Comparison of ENCODE assay signal across 8 cellular contexts in the genomic region with DNA sequence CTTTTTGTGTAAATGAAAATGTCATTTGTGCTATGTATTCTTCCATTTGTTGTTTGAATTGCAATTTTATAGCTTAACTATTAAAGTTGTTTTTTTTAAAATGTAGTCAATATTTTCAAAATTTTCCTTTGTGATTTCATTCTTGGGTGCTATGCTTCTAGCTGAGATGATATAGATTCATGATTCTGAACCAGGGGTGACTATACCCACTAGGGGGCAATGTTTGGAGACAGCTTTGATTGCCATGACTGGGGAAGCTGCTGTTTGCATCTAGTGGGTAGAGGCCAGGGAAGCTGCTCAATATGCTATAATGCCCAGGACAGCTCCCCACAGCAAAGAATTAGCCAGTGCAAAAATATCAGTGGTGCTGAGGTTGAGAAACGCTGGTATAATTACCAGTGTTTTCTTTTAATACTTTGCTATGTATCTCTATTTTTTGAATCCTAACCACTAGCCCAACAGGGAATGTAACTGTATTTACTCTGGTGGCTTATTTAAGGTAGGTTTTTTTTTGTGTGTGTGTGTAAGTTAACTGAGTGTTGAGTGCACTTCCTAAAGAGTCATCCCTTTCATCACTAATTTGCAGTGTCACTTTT.
DNase-seq lines count a peak whose midpoint lies in the region; ATAC-seq, FAIRE-seq and TF ChIP-seq lines count a peak whose summit lies in the region.

No MANE protein-coding gene starts in this region.

- H3K27ac ChIP-seq in heart right ventricle (no peak overlapping the region), smooth muscle cell (ENCODE audit: low read depth) (no peak overlapping the region)

- no peaks in the 10 kb centered on the region for H3K79me2 ChIP-seq in smooth muscle cell (ENCODE audit: low read depth)

- H3K9me3 ChIP-seq in heart right ventricle (peaks cover 0 to 5% (median 0%) of the 10 kb centered on the region in 11 donors), smooth muscle cell (replicated peaks; ENCODE audit: low read depth) (no peaks in the 10 kb centered on the region)

- H3K4me1 ChIP-seq in heart right ventricle (peaks cover 0 to 8% (median 0%) of the 10 kb centered on the region in 9 donors), smooth muscle cell (ENCODE audit: low read depth) (no peaks in the 10 kb centered on the region)

- no peak overlapping the region for H3K27ac Mint-ChIP-seq in activated T-helper 17 cell treated with anti-CD3 and anti-CD28 coated beads, Interleukin-2, amount 50 U/mL, for 72 hours

- DNase-seq in CD1c-positive myeloid dendritic cell (ENCODE audit: extremely low spot score) (peak; percentile 61), NCI-H226 (peak; percentile 17), heart right ventricle (peak in 1 of 2 donors; percentile 53), smooth muscle cell (lab: John Stamatoyannopoulos, UW; ENCODE audit: unreplicated experiment) (no peak), GM12892 (ENCODE audit: insufficient read length) (no peak)

- no peaks in the 10 kb centered on the region for H3K9me3 Mint-ChIP-seq in activated T-helper 17 cell treated with anti-CD3 and anti-CD28 coated beads, Interleukin-2, amount 50 U/mL, for 72 hours

- intact Hi-C loops in heart right ventricle (cut with DNase I), result loop anchor here in 7 of 10 donors (1.0 to 5.0 kb wide), 2 partner anchors 182 to 183 kb away; partner anchors contain the start of gene GAREM1 (in 6 of the 7)

- H3K4me2 ChIP-seq in smooth muscle cell, result no peak overlapping the region

- no peak overlapping the region for H3K9ac ChIP-seq in smooth muscle cell (ENCODE audit: low read depth)

- FAIRE-seq in GM12892 (lab: Jason Lieb, UNC), result no peak

- TF ChIP-seq CTCF in heart right ventricle (IDR thresholded peaks at IDR 0.05) (peak; percentile 37 to 73 (median 67)), smooth muscle cell (IDR thresholded peaks at IDR 0.05; ENCODE audit: borderline replicate concordance, insufficient read depth, poor library complexity, severe bottlenecking) (peak; percentile 75)

- H3K27me3 ChIP-seq in heart right ventricle (no peaks in the 10 kb centered on the region), smooth muscle cell (ENCODE audit: low read depth) (no peaks in the 10 kb centered on the region)

- no peaks in the 10 kb centered on the region for H3F3A ChIP-seq in smooth muscle cell (ENCODE audit: low read depth)

- H3K36me3 ChIP-seq in heart right ventricle, result peaks cover 0 to 16% (median 0%) of the 10 kb centered on the region in 9 donors
- H3K36me3 ChIP-seq in smooth muscle cell (ENCODE audit: low read depth), result no peaks in the 10 kb centered on the region

- no peaks in the 10 kb centered on the region for H4K20me1 ChIP-seq in smooth muscle cell (ENCODE audit: low read depth)

- ATAC-seq in GM18873 (IDR thresholded peaks at IDR 0.05; ENCODE audit: low FRiP score, unreplicated experiment) (peak; percentile 78), HG03457 (IDR thresholded peaks at IDR 0.05; ENCODE audit: unreplicated experiment) (peak; percentile 78), heart right ventricle (peak in 4 of 8 donors; percentile 67 to 74 (median 70))
- peak; percentile 56 for ATAC-seq in activated T-helper 17 cell treated with anti-CD3 and anti-CD28 coated beads, Interleukin-2, amount 50 U/mL, for 72 hours (replicated peaks)

- no peaks in the 10 kb centered on the region for H3K4me1 Mint-ChIP-seq in activated T-helper 17 cell treated with anti-CD3 and anti-CD28 coated beads, Interleukin-2, amount 50 U/mL, for 72 hours

- no peaks in the 10 kb centered on the region for H3K36me3 Mint-ChIP-seq in activated T-helper 17 cell treated with anti-CD3 and anti-CD28 coated beads, Interleukin-2, amount 50 U/mL, for 72 hours (ENCODE audit: low read depth)

- no peak overlapping the region for H3K4me3 Mint-ChIP-seq in activated T-helper 17 cell treated with anti-CD3 and anti-CD28 coated beads, Interleukin-2, amount 50 U/mL, for 72 hours

- TF ChIP-seq POLR2A in GM12892 (IDR thresholded peaks at IDR 0.05; ENCODE audit: low read depth, low read length), result no peak

- H3K4me3 ChIP-seq in heart right ventricle (no peak overlapping the region), smooth muscle cell (no peak overlapping the region)

- peaks cover 19% of the 10 kb centered on the region for H3K27me3 Mint-ChIP-seq in activated T-helper 17 cell treated with anti-CD3 and anti-CD28 coated beads, Interleukin-2, amount 50 U/mL, for 72 hours

- H2AFZ ChIP-seq in smooth muscle cell (ENCODE audit: low read depth), result no peak overlapping the region

- 22 to 29% methylated on average over 1 of the region's 1 CpG for WGBS in heart right ventricle, 2 donors
- 20% methylated on average over 1 of the region's 1 CpG for WGBS in smooth muscle cell (ENCODE audit: low lambda C conversion rate)

Comparison
In these comparisons a context has a peak if more than half of its experiments do, and no peak if none do; other contexts are left out.
1. DNase-seq: peak in CD1c-positive myeloid dendritic cell (single experiment) and NCI-H226 (single experiment); none in smooth muscle cell (single experiment) and GM12892 (single experiment).